25 cellular contexts compared by ENCODE assay signal in genomic region chr5:93208156-93208895, GRCh38.
A peak's percentile ranks its signal among the peaks of the same experiment; 100 is the strongest.
DNase-seq lines count a peak whose midpoint lies in the region; ATAC-seq, FAIRE-seq and TF ChIP-seq lines count a peak whose summit lies in the region.
"Had no signal": no experiment of that assay in that cellular context is flagged by ENCODE, and none has a peak within 500 bp of the region (broad histone marks: within the 10 kb centered on the region; RNA-seq: fewer than 3 reads in every experiment).

No MANE protein-coding gene starts in this region.

- H3K4me3 Mint-ChIP-seq in nephron = peak overlapping the region in 2 of 3 experiments; percentile 13 to 56
- H3K4me3 Mint-ChIP-seq: activated CD8-positive, alpha-beta memory T cell treated with anti-CD3 and anti-CD28 coated beads, Interleukin-2, amount 10 ng/mL, durations not matched to agents 7 days and 5 days; activated naive CD4-positive, alpha-beta T cell treated with anti-CD3 and anti-CD28 coated beads, Interleukin-2, amount 50 U/mL, for 24 hours; activated T-helper 1 cell treated with anti-CD3 and anti-CD28 coated beads, Interleukin-12 subunit alpha, Interleukin-12 subunit beta, Interleukin-2, Interleukin-4 antibody, amounts not matched to agents 30 ng/mL and 10 ng/mL and 1 ng/mL, durations not matched to agents 14 hours and 24 hours and 36 hours; CD4-positive, CD25-positive, alpha-beta regulatory T cell; endodermal cell; immature natural killer cell had no signal

- no peak for ATAC-seq in lower lobe of right lung
- ATAC-seq: activated CD8-positive, alpha-beta memory T cell treated with anti-CD3 and anti-CD28 coated beads, Interleukin-2, amount 10 ng/mL, durations not matched to agents 7 days and 5 days; mucosa of descending colon; PC-3 had no signal

- intact Hi-C loops in lower lobe of right lung (cut with DNase I) = no loop called here

- no peaks in the 10 kb centered on the region for H3K79me1 ChIP-seq in H1 (ENCODE audit: low read depth, low read length)

- peak overlapping the region; percentile 17; the same call in 1 of the 2 replicates for H2AFZ ChIP-seq in H1 (ENCODE audit: low read length)

- no peak overlapping the region for H3K56ac ChIP-seq in H1 (replicated peaks; ENCODE audit: insufficient read length, low read depth, low read length)

- no peak overlapping the region for H3K14ac ChIP-seq in H1 (ENCODE audit: insufficient read length)

- H3K9ac ChIP-seq in H1 (replicated peaks in 1 of 4; ENCODE audit: extremely low read depth in 1 of 4, low read depth in 3 of 4, low read length in 3 of 4) = no peak overlapping the region

- no peak overlapping the region for H3K4me3 ChIP-seq in BJ (ENCODE audit: low read depth, low read length)
- H3K4me3 ChIP-seq in H1 (ENCODE audit: extremely low read depth in 1 of 4, insufficient read depth in 2 of 4, low read depth in 3 of 4, low read length in 4 of 4) = no peak overlapping the region
- no peak overlapping the region for H3K4me3 ChIP-seq in lower lobe of right lung
- H3K4me3 ChIP-seq: left ventricle myocardium inferior, mucosa of descending colon had no signal

- H2BK15ac ChIP-seq in H1 (ENCODE audit: low read length) = no peak overlapping the region

- H3K18ac ChIP-seq in H1 (ENCODE audit: extremely low read depth, low read length) = no peak overlapping the region

- H2BK20ac ChIP-seq in H1 (ENCODE audit: low read length) = no peak overlapping the region

- CTCF ChIA-PET in BJ (lab: Yijun Ruan, JAX) = interaction anchor here (0.9 to 1.5 kb wide), 3 partner anchors 12 to 22 kb away, joined by 3 to 4 read pairs (median 4); no protein-coding TSS in a partner anchor
- CTCF ChIA-PET in H1 (lab: Charles Lee; ENCODE audit: partially characterized antibody) = no interaction called here

- H4K91ac ChIP-seq in H1 (replicated peaks; ENCODE audit: insufficient read length, low read length) = no peak overlapping the region

- H3K36me3 ChIP-seq in BJ (ENCODE audit: control insufficient read depth, insufficient read depth, low read length) (no peaks in the 10 kb centered on the region), H1 (ENCODE audit: control insufficient read depth in 2 of 4, insufficient read depth in 4 of 4, low read length in 3 of 4) (no peaks in the 10 kb centered on the region), lower lobe of right lung (no peaks in the 10 kb centered on the region)
- H3K36me3 ChIP-seq: left ventricle myocardium inferior had no signal

- H3K23ac ChIP-seq in H1 (ENCODE audit: insufficient read length) = no peak overlapping the region

- FAIRE-seq in H1 (lab: Jason Lieb, UNC) (no peak), frontal cortex (lab: Jason Lieb, UNC) (no peak)
- FAIRE-seq: G401.6 had no signal

- H3K27me3 ChIP-seq in BJ (ENCODE audit: control insufficient read depth, insufficient read depth, low read length) (no peaks in the 10 kb centered on the region), H1 (replicated peaks in 1 of 4; ENCODE audit: control insufficient read depth in 3 of 4, extremely low read depth in 1 of 4, insufficient read depth in 3 of 4, low read length in 3 of 4) (no peaks in the 10 kb centered on the region), lower lobe of right lung (ENCODE audit: low read depth) (no peaks in the 10 kb centered on the region)

- H3K27ac ChIP-seq in H1 (ENCODE audit: low read depth, low read length) (no peak overlapping the region), lower lobe of right lung (no peak overlapping the region)
- H3K27ac ChIP-seq: left ventricle myocardium inferior had no signal

- TF ChIP-seq POLR2A in H1 (IDR thresholded peaks at IDR 0.05; ENCODE audit: control extremely low read depth in 1 of 2, low read depth in 2 of 2, low read length in 2 of 2) = no peak

- H3K79me2 ChIP-seq in H1 (ENCODE audit: control insufficient read depth in 1 of 2, insufficient read depth in 2 of 2, low read length in 2 of 2) = no peaks in the 10 kb centered on the region

- no peak overlapping the region for H2BK120ac ChIP-seq in H1 (replicated peaks; ENCODE audit: low read depth, low read length)

- no peaks in the 10 kb centered on the region for H3K9me3 ChIP-seq in H1 (ENCODE audit: insufficient read depth in 2 of 2, low read depth in 1 of 2, low read length in 1 of 2)
- H3K9me3 ChIP-seq in lower lobe of right lung = no peaks in the 10 kb centered on the region
- H3K9me3 ChIP-seq: left ventricle myocardium inferior had no signal

- H4K5ac ChIP-seq in H1 (ENCODE audit: insufficient read length, low read depth, low read length) = no peak overlapping the region

- TF ChIP-seq CTCF in BJ (IDR thresholded peaks at IDR 0.05; ENCODE audit: insufficient read depth, low read depth, low read length) (no peak), H1 (IDR thresholded peaks at IDR 0.05; ENCODE audit: control extremely low read depth in 1 of 3, insufficient read depth in 1 of 3, low read depth in 1 of 3, low read length in 3 of 3) (no peak), nephron (IDR thresholded peaks at IDR 0.05; ENCODE audit: unreplicated experiment in 3 of 3) (no peak), lower lobe of right lung (IDR thresholded peaks at IDR 0.05) (no peak)

- H2BK5ac ChIP-seq in H1 (ENCODE audit: low read depth, low read length) = no peak overlapping the region

- no peak overlapping the region for H3K4me2 ChIP-seq in H1 (ENCODE audit: insufficient read depth in 1 of 2, low read depth in 2 of 2, low read length in 2 of 2)

- POLR2A ChIA-PET in BJ (lab: Charles Lee) = interaction anchor here (0.5 to 0.6 kb wide), 3 partner anchors 191 to 879 kb away, joined by 3 to 4 read pairs (median 4); no protein-coding TSS in a partner anchor
- POLR2A ChIA-PET in H1 (lab: Charles Lee; ENCODE audit: partially characterized antibody) = no interaction called here

- H4K20me1 ChIP-seq in H1 (replicated peaks in 1 of 2; ENCODE audit: control insufficient read depth in 1 of 2, insufficient read depth in 2 of 2, low read length in 2 of 2) = no peaks in the 10 kb centered on the region

- peak overlapping the region; percentile 97 to 98 (median 97) for H3K27ac Mint-ChIP-seq in nephron
- H3K27ac Mint-ChIP-seq: activated CD8-positive, alpha-beta memory T cell treated with anti-CD3 and anti-CD28 coated beads, Interleukin-2, amount 10 ng/mL, durations not matched to agents 7 days and 5 days; activated naive CD4-positive, alpha-beta T cell treated with anti-CD3 and anti-CD28 coated beads, Interleukin-2, amount 50 U/mL, for 24 hours; activated T-helper 1 cell treated with anti-CD3 and anti-CD28 coated beads, Interleukin-12 subunit alpha, Interleukin-12 subunit beta, Interleukin-2, Interleukin-4 antibody, amounts not matched to agents 30 ng/mL and 10 ng/mL and 1 ng/mL, durations not matched to agents 14 hours and 24 hours and 36 hours; CD4-positive, CD25-positive, alpha-beta regulatory T cell; endodermal cell; immature natural killer cell had no signal

- TF ChIP-seq EP300 in H1 (IDR thresholded peaks at IDR 0.05; ENCODE audit: borderline replicate concordance in 1 of 2, low read depth in 2 of 2, low read length in 2 of 2) = no peak

- H3K36me3 Mint-ChIP-seq in nephron (ENCODE audit: low read depth) = no peaks in the 10 kb centered on the region
- H3K36me3 Mint-ChIP-seq: activated CD8-positive, alpha-beta memory T cell treated with anti-CD3 and anti-CD28 coated beads, Interleukin-2, amount 10 ng/mL, durations not matched to agents 7 days and 5 days; activated naive CD4-positive, alpha-beta T cell treated with anti-CD3 and anti-CD28 coated beads, Interleukin-2, amount 50 U/mL, for 24 hours; CD4-positive, CD25-positive, alpha-beta regulatory T cell; immature natural killer cell had no signal

- H3K4me1 Mint-ChIP-seq in nephron = peaks cover 48% of the 10 kb centered on the region
- H3K4me1 Mint-ChIP-seq: activated CD8-positive, alpha-beta memory T cell treated with anti-CD3 and anti-CD28 coated beads, Interleukin-2, amount 10 ng/mL, durations not matched to agents 7 days and 5 days; activated naive CD4-positive, alpha-beta T cell treated with anti-CD3 and anti-CD28 coated beads, Interleukin-2, amount 50 U/mL, for 24 hours; CD4-positive, CD25-positive, alpha-beta regulatory T cell; endodermal cell; immature natural killer cell had no signal

- no peaks in the 10 kb centered on the region for H3K9me3 Mint-ChIP-seq in nephron
- H3K9me3 Mint-ChIP-seq: activated naive CD4-positive, alpha-beta T cell treated with anti-CD3 and anti-CD28 coated beads, Interleukin-2, amount 50 U/mL, for 24 hours had no signal

- DNase-seq in BJ (ENCODE audit: low read depth) (peak; percentile 74), NCI-H1694 treated with DMSO at 0.1 percent for 48 hours (lab: John Stamatoyannopoulos, UW) (peak; percentile 53), H1 (ENCODE audit: low read depth in 1 of 2, low spot score in 2 of 2) (no peak), COR-L47 (lab: John Stamatoyannopoulos, UW) (no peak), SKM-1 (lab: John Stamatoyannopoulos, UW; ENCODE audit: unreplicated experiment) (no peak), frontal cortex (ENCODE audit: low spot score in 2 of 2) (no peak), lower lobe of right lung (no peak)
- DNase-seq: activated CD4-positive, alpha-beta T cell treated with anti-CD3 and anti-CD28 coated beads for 4 hours; activated CD8-positive, alpha-beta memory T cell treated with anti-CD3 and anti-CD28 coated beads, Interleukin-2, amount 10 ng/mL, durations not matched to agents 7 days and 5 days; CD4-positive, CD25-positive, alpha-beta regulatory T cell; DMS153; endodermal cell; immature natural killer cell; left ventricle myocardium inferior; mucosa of descending colon; NCI-H1092; NCI-H2029; NCI-H2227 treated with DMSO at 0.1 percent for 48 hours; PC-3; posterior cingulate gyrus; SHP77 treated with DMSO at 0.1 percent for 48 hours had no signal

- no peak for TF ChIP-seq RAD21 in H1 (IDR thresholded peaks at IDR 0.05 in 1 of 2, conservative IDR thresholded peaks at IDR 0.05 in 1 of 2; ENCODE audit: low read depth in 2 of 2, low read length in 2 of 2)

- H3K4me1 ChIP-seq in H1 (replicated peaks in 1 of 4; ENCODE audit: control insufficient read depth in 3 of 4, insufficient read depth in 4 of 4, low read length in 3 of 4) (no peaks in the 10 kb centered on the region), lower lobe of right lung (no peaks in the 10 kb centered on the region)
- H3K4me1 ChIP-seq: left ventricle myocardium inferior had no signal

- no peak overlapping the region for H2BK12ac ChIP-seq in H1 (ENCODE audit: low read depth, low read length)

- H2AK5ac ChIP-seq in H1 (ENCODE audit: low read depth, low read length) = no peak overlapping the region

- H4K8ac ChIP-seq in H1 (ENCODE audit: extremely low read depth, insufficient read depth, low read length) = no peak overlapping the region

- no peak overlapping the region for H3K4ac ChIP-seq in H1 (replicated peaks; ENCODE audit: insufficient read length, low read depth, low read length)

- 85% methylated on average over 2 of the region's 2 CpGs; no CpG with 5 or more reads in 1 of the 2 experiments for WGBS in H1 (ENCODE audit: extremely low coverage in 1 of 2, insufficient coverage in 1 of 2, insufficient read length in 1 of 2, insufficient replicate concordance in 2 of 2, low coverage in 1 of 2, low lambda C conversion rate in 2 of 2, missing lambda C conversion rate in 1 of 2), 2 experiments

- H3K23me2 ChIP-seq in H1 (ENCODE audit: low read depth, low read length) = no peaks in the 10 kb centered on the region; the same call in 1 of the 2 replicates

- H3K27me3 Mint-ChIP-seq in nephron (ENCODE audit: low read depth) = no peaks in the 10 kb centered on the region
- H3K27me3 Mint-ChIP-seq: activated CD8-positive, alpha-beta memory T cell treated with anti-CD3 and anti-CD28 coated beads, Interleukin-2, amount 10 ng/mL, durations not matched to agents 7 days and 5 days; CD4-positive, CD25-positive, alpha-beta regulatory T cell had no signal

Comparison
In these comparisons a context has a peak if more than half of its experiments do, and no peak if none do; other contexts are left out.
1. DNase-seq: peak in BJ (single experiment) and NCI-H1694 treated with DMSO at 0.1 percent for 48 hours (single experiment); none in H1 (0 of 2), COR-L47 (single experiment), SKM-1 (single experiment), frontal cortex (0 of 2) and lower lobe of right lung (single experiment).